14 cellular contexts compared by ENCODE assay signal in genomic region chr10:123649672-123650071, GRCh38. TPM values are rescaled to one million over a fixed set of nuclear protein-coding genes. Genes with fewer than 3 reads are reported as not detected.
DNase-seq lines count a peak whose midpoint lies in the region; ATAC-seq and TF ChIP-seq lines count a peak whose summit lies in the region.
"Had no signal": no experiment of that assay in that cellular context is flagged by ENCODE, and none has a peak within 500 bp of the region (broad histone marks: within the 10 kb centered on the region; RNA-seq: fewer than 3 reads in every experiment).

No MANE protein-coding gene starts in this region.

- no peaks in the 10 kb centered on the region for H3K9me3 Mint-ChIP-seq in osteocyte (ENCODE audit: unreplicated experiment)
- H3K9me3 Mint-ChIP-seq in stimulated activated effector memory CD8-positive, alpha-beta T cell treated with anti-CD3 and anti-CD28 coated beads, Interleukin-12 subunit alpha, Interleukin-12 subunit beta, amount 100 ng/mL, for 72 hours: no peaks in the 10 kb centered on the region
- H3K9me3 Mint-ChIP-seq: CD8-positive, alpha-beta memory T cell had no signal

- H3K36me3 Mint-ChIP-seq in osteocyte (ENCODE audit: unreplicated experiment): no peaks in the 10 kb centered on the region
- H3K36me3 Mint-ChIP-seq in stimulated activated effector memory CD8-positive, alpha-beta T cell treated with anti-CD3 and anti-CD28 coated beads, Interleukin-12 subunit alpha, Interleukin-12 subunit beta, amount 100 ng/mL, for 72 hours: no peaks in the 10 kb centered on the region
- H3K36me3 Mint-ChIP-seq: CD8-positive, alpha-beta memory T cell had no signal

- H3K4me3 Mint-ChIP-seq in osteocyte (ENCODE audit: unreplicated experiment): no peak overlapping the region
- H3K4me3 Mint-ChIP-seq in stimulated activated effector memory CD8-positive, alpha-beta T cell treated with anti-CD3 and anti-CD28 coated beads, Interleukin-12 subunit alpha, Interleukin-12 subunit beta, amount 100 ng/mL, for 72 hours: no peak overlapping the region
- H3K4me3 Mint-ChIP-seq: CD8-positive, alpha-beta memory T cell; HFFc6 had no signal

- H3K4me1 Mint-ChIP-seq in osteocyte (ENCODE audit: unreplicated experiment): no peaks in the 10 kb centered on the region
- H3K4me1 Mint-ChIP-seq in stimulated activated effector memory CD8-positive, alpha-beta T cell treated with anti-CD3 and anti-CD28 coated beads, Interleukin-12 subunit alpha, Interleukin-12 subunit beta, amount 100 ng/mL, for 72 hours: no peaks in the 10 kb centered on the region
- H3K4me1 Mint-ChIP-seq: CD8-positive, alpha-beta memory T cell had no signal

- TF ChIP-seq CTCF in osteocyte (IDR thresholded peaks at IDR 0.05): no peak

- ATAC-seq in stimulated activated effector memory CD8-positive, alpha-beta T cell treated with anti-CD3 and anti-CD28 coated beads, Interleukin-12 subunit alpha, Interleukin-12 subunit beta, amount 100 ng/mL, for 72 hours: no peak
- ATAC-seq: A549, HepG2 had no signal

- H3K27ac Mint-ChIP-seq in osteocyte (ENCODE audit: unreplicated experiment): no peak overlapping the region
- H3K27ac Mint-ChIP-seq in stimulated activated effector memory CD8-positive, alpha-beta T cell treated with anti-CD3 and anti-CD28 coated beads, Interleukin-12 subunit alpha, Interleukin-12 subunit beta, amount 100 ng/mL, for 72 hours: no peak overlapping the region
- H3K27ac Mint-ChIP-seq: CD8-positive, alpha-beta memory T cell; HFFc6 had no signal

- peak; percentile 48 for DNase-seq in NCI-H1694 (lab: John Stamatoyannopoulos, UW)
- peak; percentile 96 for DNase-seq in NCI-H2171 treated with DMSO at 0.1 percent for 48 hours (lab: John Stamatoyannopoulos, UW)
- peak; percentile 57 for DNase-seq in osteocyte (ENCODE audit: extremely low spot score, unreplicated experiment)
- DNase-seq in ureter (ENCODE audit: low spot score): peak; percentile 23
- no peak for DNase-seq in kidney glomerular epithelial cell (lab: John Stamatoyannopoulos, UW)
- DNase-seq in stimulated activated effector memory CD8-positive, alpha-beta T cell treated with anti-CD3 and anti-CD28 coated beads, Interleukin-12 subunit alpha, Interleukin-12 subunit beta, amount 100 ng/mL, for 72 hours (ENCODE audit: low spot score in 2 of 2): no peak
- DNase-seq in mesenteric fat pad (ENCODE audit: low spot score): no peak
- DNase-seq: BE2C; Caco-2; CD8-positive, alpha-beta memory T cell; HCEC 1CT; HFFc6 had no signal

- H3K27me3 Mint-ChIP-seq in osteocyte (ENCODE audit: unreplicated experiment): no peaks in the 10 kb centered on the region

RNA-seq across cellular contexts. Expression of gene GPR26, which starts 16.5 kb away (rescaled TPM):
- total RNA-seq in osteocyte (not detected in 2 replicates), ureter (not detected), mesenteric fat pad (not detected)
- total RNA-seq: Caco-2; CD8-positive, alpha-beta memory T cell; HepG2; HFFc6 had no signal

Comparison
In these comparisons a context has a peak if more than half of its experiments do, and no peak if none do; other contexts are left out.
1. DNase-seq: peak in NCI-H1694 (single experiment), NCI-H2171 treated with DMSO at 0.1 percent for 48 hours (single experiment), osteocyte (single experiment) and ureter (single experiment); none in kidney glomerular epithelial cell (single experiment), stimulated activated effector memory CD8-positive, alpha-beta T cell treated with anti-CD3 and anti-CD28 coated beads, Interleukin-12 subunit alpha, Interleukin-12 subunit beta, amount 100 ng/mL, for 72 hours (0 of 2) and mesenteric fat pad (single experiment).